ENCODE assay signal across 1 cellular context in the genomic region with DNA sequence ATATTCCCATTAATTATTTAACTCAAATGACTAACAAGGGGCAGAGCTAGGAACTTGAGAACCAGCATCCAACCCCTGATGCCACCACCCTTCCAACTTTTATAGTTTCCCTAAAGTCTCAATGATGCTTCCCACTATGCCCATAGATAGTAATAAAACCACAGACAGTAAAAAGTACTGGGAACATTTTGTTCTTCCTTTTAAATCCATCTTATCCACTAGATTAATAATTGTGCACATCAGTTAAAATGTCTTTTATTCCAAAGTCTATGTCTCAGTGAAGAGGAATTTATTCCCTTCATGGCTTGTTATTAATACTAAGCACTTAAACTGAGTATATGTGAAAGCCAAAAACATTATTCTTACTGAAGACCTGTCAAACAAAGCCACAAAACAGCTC.
A peak's percentile ranks its signal among the peaks of the same experiment; 100 is the strongest.
TF ChIP-seq lines count a peak whose summit lies in the region.

No MANE protein-coding gene starts in this region.

TF ChIP-seq in K562, 482 proteins besides CTCF, POLR2A, EP300 and RAD21:
- TF ChIP-seq NR2C2 (CRISPR knock-in tag; IDR thresholded peaks at IDR 0.05) = no peak
- TF ChIP-seq NR2C2 (tag; IDR thresholded peaks at IDR 0.05) = no peak
- TF ChIP-seq HNRNPUL1 (IDR thresholded peaks at IDR 0.05; ENCODE audit: low read length) = no peak
- TF ChIP-seq STAT5A (IDR thresholded peaks at IDR 0.05; ENCODE audit: borderline replicate concordance, low read length) = 0 out of 2 replicates have a peak, but pooled peaks have one; percentile 7
